ENCODE assay signal across 3 cellular contexts in genomic region chr20:49863666-49864065, GRCh38.
TF ChIP-seq lines count a peak whose summit lies in the region.

No MANE protein-coding gene starts in this region.

TF ChIP-seq in endothelial cell of umbilical vein, 7 proteins besides CTCF, POLR2A, EP300 and RAD21:
- TF ChIP-seq JUN (IDR thresholded peaks at IDR 0.05; ENCODE audit: borderline replicate concordance, insufficient read depth, insufficient read length, low read depth), result no peak
- no peak for TF ChIP-seq EZH2 (IDR thresholded peaks at IDR 0.05; ENCODE audit: borderline replicate concordance, low read depth, low read length, severe bottlenecking)
- TF ChIP-seq FOS (IDR thresholded peaks at IDR 0.05; ENCODE audit: borderline replicate concordance, insufficient read depth, low read length), result no peak
- TF ChIP-seq GATA2 (IDR thresholded peaks at IDR 0.05; ENCODE audit: insufficient read depth, insufficient read length, low read depth, low read length), result no peak
- TF ChIP-seq MAX (IDR thresholded peaks at IDR 0.05; ENCODE audit: insufficient read depth, insufficient read length), result no peak
- TF ChIP-seq MYC (IDR thresholded peaks at IDR 0.05; ENCODE audit: low read depth, low read length), result no peak
- no peak for TF ChIP-seq POLR2AphosphoS5 (IDR thresholded peaks at IDR 0.05; ENCODE audit: insufficient read depth, low read depth, low read length)

TF ChIP-seq in HepG2, 621 proteins besides CTCF, POLR2A, EP300 and RAD21:
- no peak for TF ChIP-seq FIP1L1 (IDR thresholded peaks at IDR 0.05; ENCODE audit: borderline replicate concordance, insufficient read depth, low read depth, low read length)
- TF ChIP-seq ZNF552 (CRISPR knock-in tag; IDR thresholded peaks at IDR 0.05; ENCODE audit: borderline replicate concordance), result no peak
- no peak for TF ChIP-seq PAX8 (CRISPR knock-in tag; IDR thresholded peaks at IDR 0.05; ENCODE audit: borderline replicate concordance)
- TF ChIP-seq MAFF (IDR thresholded peaks at IDR 0.05; ENCODE audit: low read depth, low read length), result no peak
- no peak for TF ChIP-seq ZNF530 (CRISPR knock-in tag; IDR thresholded peaks at IDR 0.05; ENCODE audit: low read depth)
- no peak for TF ChIP-seq TP53 (CRISPR knock-in tag; conservative IDR thresholded peaks at IDR 0.05)
- no peak for TF ChIP-seq TEF (CRISPR knock-in tag; IDR thresholded peaks at IDR 0.05)
- TF ChIP-seq HOXA7 (CRISPR knock-in tag; IDR thresholded peaks at IDR 0.05), result no peak
- no peak for TF ChIP-seq HNRNPK (IDR thresholded peaks at IDR 0.05; ENCODE audit: low read depth, low read length, poor library complexity, severe bottlenecking)
- TF ChIP-seq XRCC5 (optimal IDR thresholded peaks at IDR 0.05; ENCODE audit: low read length), result no peak
- TF ChIP-seq ELF1 (CRISPR knock-in tag; IDR thresholded peaks at IDR 0.05), result no peak
- TF ChIP-seq KMT2A (CRISPR knock-in tag; IDR thresholded peaks at IDR 0.05), result no peak

TF ChIP-seq in HEK293T, 16 proteins besides CTCF, POLR2A, EP300 and RAD21:
- TF ChIP-seq TARDBP (IDR thresholded peaks at IDR 0.05) (no peak), L3MBTL2 (conservative IDR thresholded peaks at IDR 0.05) (no peak)
TF ChIP-seq in HEK293T: peak in this region for 0.
